ENCODE assay signal across 8 cellular contexts in genomic region chr9:127975376-127976315, GRCh38. TPM values are rescaled to one million over a fixed set of nuclear protein-coding genes. Genes with fewer than 3 reads are reported as not detected.
DNase-seq lines count a peak whose midpoint lies in the region; ATAC-seq and TF ChIP-seq lines count a peak whose summit lies in the region.

No MANE protein-coding gene starts in this region.

- no peak for ATAC-seq in right cardiac atrium

- no peak overlapping the region for H3K4me3 ChIP-seq in right cardiac atrium (ENCODE audit: low read length)
- H3K4me3 ChIP-seq in stomach, result peak overlapping the region; percentile 77 to 91 (median 90)

- H3K27me3 Mint-ChIP-seq in T-helper 1 cell treated with Interleukin-12 subunit alpha and Interleukin-12 subunit beta and Interleukin-4 antibody, amounts not matched to agents 30 μg/mL and 1 μg/mL, for 36 hours (ENCODE audit: low read depth), result no peaks in the 10 kb centered on the region
- no peaks in the 10 kb centered on the region for H3K27me3 Mint-ChIP-seq in mesothelial cell of epicardium (ENCODE audit: low read depth)

- WGBS in right cardiac atrium, result 61% methylated on average over 10 of the region's 10 CpGs
- 59 to 72% (median 60%) methylated on average over 9 to 10 of the region's 10 CpGs for WGBS in stomach, 5 donors

- DNase-seq in T-helper 1 cell (no peak), right cardiac atrium (peak in 1 of 3 donors; percentile 65), stomach (no peak), mesothelial cell of epicardium (ENCODE audit: low spot score in 2 of 2, unreplicated experiment in 2 of 2) (no peak), DMS114 treated with DMSO at 0.1 percent for 48 hours (lab: John Stamatoyannopoulos, UW; ENCODE audit: unreplicated experiment) (no peak), middle frontal gyrus (ENCODE audit: extremely low spot score, low spot score) (no peak)
- DNase-seq in activated CD8-positive, alpha-beta memory T cell treated with anti-CD3 and anti-CD28 coated beads, Interleukin-2, amount 50 U/mL, for 48 hours, result peak; percentile 57

- H3K27me3 ChIP-seq in right cardiac atrium (ENCODE audit: control insufficient read depth, insufficient read depth) (no peaks in the 10 kb centered on the region), stomach (no peaks in the 10 kb centered on the region)

- H3K4me1 ChIP-seq in right cardiac atrium (ENCODE audit: control insufficient read depth, insufficient read depth, low read length) (peaks cover 53% of the 10 kb centered on the region), stomach (peaks cover 81 to 95% (median 94%) of the 10 kb centered on the region in 4 donors)

- intact Hi-C loops in right cardiac atrium (cut with DNase I) (no loop called here), stomach (cut with DNase I; ENCODE audit: low total_unique reads) (no loop called here)

- peaks cover 43% of the 10 kb centered on the region for H3K36me3 Mint-ChIP-seq in T-helper 1 cell treated with Interleukin-12 subunit alpha and Interleukin-12 subunit beta and Interleukin-4 antibody, amounts not matched to agents 30 μg/mL and 1 μg/mL, for 36 hours (ENCODE audit: low read depth)
- no peaks in the 10 kb centered on the region for H3K36me3 Mint-ChIP-seq in mesothelial cell of epicardium

- H3K36me3 ChIP-seq in stomach, result no peaks in the 10 kb centered on the region

- H3K9me3 ChIP-seq in right cardiac atrium (ENCODE audit: control insufficient read depth, low read length) (no peaks in the 10 kb centered on the region), stomach (no peaks in the 10 kb centered on the region)

- H3K27ac ChIP-seq in right cardiac atrium (ENCODE audit: low read length) (peak overlapping the region; percentile 10), stomach (peak overlapping the region; percentile 69 to 99 (median 94))

- H3K27ac Mint-ChIP-seq in T-helper 1 cell treated with Interleukin-12 subunit alpha and Interleukin-12 subunit beta and Interleukin-4 antibody, amounts not matched to agents 30 μg/mL and 1 μg/mL, for 36 hours, result peak overlapping the region; percentile 68
- no peak overlapping the region for H3K27ac Mint-ChIP-seq in mesothelial cell of epicardium

- no peak for TF ChIP-seq POLR2A in stomach (IDR thresholded peaks at IDR 0.05)

- TF ChIP-seq CTCF in stomach (IDR thresholded peaks at IDR 0.05), result no peak
- TF ChIP-seq CTCF in mesothelial cell of epicardium (IDR thresholded peaks at IDR 0.05; ENCODE audit: unreplicated experiment), result no peak

- peaks cover 66% of the 10 kb centered on the region for H3K4me1 Mint-ChIP-seq in T-helper 1 cell treated with Interleukin-12 subunit alpha and Interleukin-12 subunit beta and Interleukin-4 antibody, amounts not matched to agents 30 μg/mL and 1 μg/mL, for 36 hours (ENCODE audit: low read depth)
- H3K4me1 Mint-ChIP-seq in mesothelial cell of epicardium, result peaks cover 64% of the 10 kb centered on the region

- no peaks in the 10 kb centered on the region for H3K9me3 Mint-ChIP-seq in T-helper 1 cell treated with Interleukin-12 subunit alpha and Interleukin-12 subunit beta and Interleukin-4 antibody, amounts not matched to agents 30 μg/mL and 1 μg/mL, for 36 hours
- H3K9me3 Mint-ChIP-seq in mesothelial cell of epicardium, result no peaks in the 10 kb centered on the region

- TF ChIP-seq EP300 in stomach (IDR thresholded peaks at IDR 0.05), result no peak

- H3K4me3 Mint-ChIP-seq in T-helper 1 cell treated with Interleukin-12 subunit alpha and Interleukin-12 subunit beta and Interleukin-4 antibody, amounts not matched to agents 30 μg/mL and 1 μg/mL, for 36 hours, result peak overlapping the region; percentile 90
- H3K4me3 Mint-ChIP-seq in mesothelial cell of epicardium, result no peak overlapping the region

RNA-seq across cellular contexts. Expression of gene EEIG1, which starts 5.1 kb away (rescaled TPM):
- total RNA-seq in right cardiac atrium (10 to 100 TPM; 23.1 to 35.1 (median 31.6) TPM), stomach (100 to 1,000 TPM in 2 of 5 donors, 10 to 100 TPM in 3; 26.3 to 406 (median 83.4) TPM), mesothelial cell of epicardium (62.8 to 68.8 TPM (median 67.4 TPM) in 3 replicates)
- polyA plus RNA-seq in right cardiac atrium (12.7 TPM), stomach (100 to 1,000 TPM in 1 of 3 donors, 10 to 100 TPM in 2; 24.4 to 118 (median 38.5) TPM)

RNA-seq across cellular contexts. Expression of gene DPM2, which starts 38.0 kb away (rescaled TPM):
- total RNA-seq in right cardiac atrium (10 to 100 TPM; 13.6 to 20.0 (median 16.0) TPM), stomach (10 to 100 TPM in 4 of 5 donors, 1 to 10 TPM in 1; 1.7 to 98.2 (median 55.4) TPM), mesothelial cell of epicardium (36.8 to 37.5 TPM (median 36.9 TPM) in 3 replicates)
- polyA plus RNA-seq in right cardiac atrium (16.4 TPM), stomach (10 to 100 TPM; 27.0 to 38.0 (median 32.5) TPM)

RNA-seq across cellular contexts. Expression of gene PIP5KL1, which starts 45.1 kb away (rescaled TPM):
- total RNA-seq in right cardiac atrium, result 1 to 10 TPM in 1 of 4 donors, under 1 TPM in 1, not detected in 2; 0.29 to 1.3 TPM
- polyA plus RNA-seq in right cardiac atrium, result 0.29 TPM
- 10 to 100 TPM in 3 of 5 donors, under 1 TPM in 1, not detected in 1; 0.55 to 98.0 (median 19.1) TPM for total RNA-seq in stomach
- polyA plus RNA-seq in stomach, result 1 to 10 TPM in 2 of 3 donors, under 1 TPM in 1; 0.50 to 3.3 (median 2.3) TPM
- total RNA-seq in mesothelial cell of epicardium, result 7.6 to 9.0 TPM (median 8.2 TPM) in 3 replicates

RNA-seq across cellular contexts. Expression of gene ST6GALNAC4, which starts 58.8 kb away (rescaled TPM):
- total RNA-seq in right cardiac atrium (10 to 100 TPM; 26.3 to 36.7 (median 32.3) TPM), stomach (10 to 100 TPM in 3 of 5 donors, 1 to 10 TPM in 2; 3.7 to 33.6 (median 14.5) TPM), mesothelial cell of epicardium (14.5 to 16.1 TPM (median 15.8 TPM) in 3 replicates)
- polyA plus RNA-seq in right cardiac atrium (24.3 TPM), stomach (10 to 100 TPM; 10.5 to 14.2 (median 11.8) TPM)
